15 cellular contexts compared by ENCODE assay signal in the genomic region with DNA sequence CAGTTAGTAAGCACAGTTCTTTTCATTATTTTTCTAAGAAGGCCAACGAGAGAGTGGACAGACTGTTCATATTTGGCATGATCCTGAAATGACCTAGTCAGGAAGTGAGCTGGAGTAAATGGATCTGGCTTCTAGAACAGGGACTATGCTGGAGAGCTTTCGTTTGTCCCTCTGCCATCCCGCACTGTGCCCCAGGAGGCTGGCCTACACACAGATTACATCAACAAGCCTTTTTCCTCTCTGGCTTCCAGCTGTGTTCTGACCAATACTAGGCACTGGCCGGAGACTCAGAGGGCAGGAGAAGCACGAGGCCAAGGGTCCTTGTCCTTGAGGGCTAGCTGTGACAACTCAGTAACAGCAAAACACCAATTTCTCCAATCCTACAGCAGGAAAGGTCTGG.
DNase-seq lines count a peak whose midpoint lies in the region; ATAC-seq, FAIRE-seq and TF ChIP-seq lines count a peak whose summit lies in the region.
"Had no signal": no experiment of that assay in that cellular context is flagged by ENCODE, and none has a peak within 500 bp of the region (broad histone marks: within the 10 kb centered on the region; RNA-seq: fewer than 3 reads in every experiment).

No MANE protein-coding gene starts in this region.

- H3K27ac ChIP-seq in H1 (ENCODE audit: low read depth, low read length) (no peak overlapping the region), kidney (ENCODE audit: low read depth in 2 of 2, low read length in 2 of 2) (no peak overlapping the region), tibial nerve (peak overlapping the region in 3 of 4 donors; percentile 25 to 69 (median 42))
- H3K27ac ChIP-seq: pancreas, SJCRH30 had no signal

- H2AFZ ChIP-seq in H1 (ENCODE audit: low read length), result no peak overlapping the region

- no peak overlapping the region for H3K4me3 ChIP-seq in H1 (ENCODE audit: extremely low read depth in 1 of 4, insufficient read depth in 2 of 4, low read depth in 3 of 4, low read length in 4 of 4)
- H3K4me3 ChIP-seq in kidney (ENCODE audit: low read length in 2 of 2), result no peak overlapping the region
- no peak overlapping the region for H3K4me3 ChIP-seq in tibial nerve
- H3K4me3 ChIP-seq: pancreas, SJCRH30 had no signal

- CTCF ChIA-PET in H1 (lab: Charles Lee; ENCODE audit: partially characterized antibody), result interaction anchor here (1.1 to 3.6 kb wide), 9 partner anchors 11 to 189 kb away, joined by 3 to 15 read pairs (median 4); no protein-coding TSS in a partner anchor

- H2BK120ac ChIP-seq in H1 (replicated peaks; ENCODE audit: low read depth, low read length), result no peak overlapping the region

- no peak overlapping the region for H3K4me2 ChIP-seq in H1 (ENCODE audit: insufficient read depth in 1 of 2, low read depth in 2 of 2, low read length in 2 of 2)

- intact Hi-C loops in kidney (cut with DNase I), result no loop called here

- no peaks in the 10 kb centered on the region for H3K23me2 ChIP-seq in H1 (ENCODE audit: low read depth, low read length)

- TF ChIP-seq EP300 in H1 (IDR thresholded peaks at IDR 0.05; ENCODE audit: borderline replicate concordance in 1 of 2, low read depth in 2 of 2, low read length in 2 of 2) (no peak), tibial nerve (IDR thresholded peaks at IDR 0.05) (peak in 1 of 2 donors; percentile 19)

- H3K27me3 Mint-ChIP-seq in type B pancreatic cell, result no peaks in the 10 kb centered on the region
- H3K27me3 Mint-ChIP-seq: activated T-helper 17 cell treated with anti-CD3 and anti-CD28 coated beads, Interleukin-2, amount 50 U/mL, for 72 hours; effector memory CD8-positive, alpha-beta T cell had no signal

- H3K27me3 ChIP-seq in H1 (replicated peaks in 1 of 4; ENCODE audit: control insufficient read depth in 3 of 4, extremely low read depth in 1 of 4, insufficient read depth in 3 of 4, low read length in 3 of 4) (no peaks in the 10 kb centered on the region), tibial nerve (no peaks in the 10 kb centered on the region)
- H3K27me3 ChIP-seq: pancreas, SJCRH30 had no signal

- H3K79me2 ChIP-seq in H1 (ENCODE audit: control insufficient read depth in 1 of 2, insufficient read depth in 2 of 2, low read length in 2 of 2), result no peaks in the 10 kb centered on the region

- TF ChIP-seq CTCF in H1 (IDR thresholded peaks at IDR 0.05; ENCODE audit: control extremely low read depth in 1 of 3, insufficient read depth in 1 of 3, low read depth in 1 of 3, low read length in 3 of 3) (no peak), kidney (IDR thresholded peaks at IDR 0.05; ENCODE audit: borderline replicate concordance, extremely low read depth, insufficient read depth) (no peak), tibial nerve (IDR thresholded peaks at IDR 0.05) (no peak), type B pancreatic cell (conservative IDR thresholded peaks at IDR 0.05) (no peak)

- FAIRE-seq in H1 (lab: Jason Lieb, UNC), result no peak
- no peak for FAIRE-seq in kidney (lab: Jason Lieb, UNC)
- FAIRE-seq: keratinocyte, pancreas had no signal

- H2AK5ac ChIP-seq in H1 (ENCODE audit: low read depth, low read length), result no peak overlapping the region

- no peak overlapping the region for H3K27ac Mint-ChIP-seq in type B pancreatic cell
- H3K27ac Mint-ChIP-seq: activated T-helper 17 cell treated with anti-CD3 and anti-CD28 coated beads, Interleukin-2, amount 50 U/mL, for 72 hours had no signal

- H3K79me1 ChIP-seq in H1 (ENCODE audit: low read depth, low read length), result no peaks in the 10 kb centered on the region

- H3K9me3 Mint-ChIP-seq in type B pancreatic cell, result no peaks in the 10 kb centered on the region
- H3K9me3 Mint-ChIP-seq: activated T-helper 17 cell treated with anti-CD3 and anti-CD28 coated beads, Interleukin-2, amount 50 U/mL, for 72 hours; effector memory CD8-positive, alpha-beta T cell had no signal

- H2BK20ac ChIP-seq in H1 (ENCODE audit: low read length), result no peak overlapping the region

- no peak overlapping the region for H3K18ac ChIP-seq in H1 (ENCODE audit: extremely low read depth, low read length)

- H3K23ac ChIP-seq in H1 (ENCODE audit: insufficient read length), result no peak overlapping the region

- no peak overlapping the region for H2BK5ac ChIP-seq in H1 (ENCODE audit: low read depth, low read length)

- no peak overlapping the region for H4K5ac ChIP-seq in H1 (ENCODE audit: insufficient read length, low read depth, low read length)

- H3K4me1 Mint-ChIP-seq in type B pancreatic cell (ENCODE audit: unreplicated experiment), result peaks cover 6% of the 10 kb centered on the region
- H3K4me1 Mint-ChIP-seq: activated T-helper 17 cell treated with anti-CD3 and anti-CD28 coated beads, Interleukin-2, amount 50 U/mL, for 72 hours had no signal

- no peaks in the 10 kb centered on the region; a peak in 1 of 8 replicates for H3K36me3 ChIP-seq in H1 (ENCODE audit: control insufficient read depth in 2 of 4, insufficient read depth in 4 of 4, low read length in 3 of 4)
- H3K36me3 ChIP-seq in kidney (ENCODE audit: control insufficient read depth in 1 of 2, insufficient read depth in 2 of 2, low read length in 2 of 2), result no peaks in the 10 kb centered on the region
- H3K36me3 ChIP-seq in tibial nerve, result no peaks in the 10 kb centered on the region
- H3K36me3 ChIP-seq: pancreas, SJCRH30 had no signal

- TF ChIP-seq POLR2A in H1 (IDR thresholded peaks at IDR 0.05; ENCODE audit: control extremely low read depth in 1 of 2, low read depth in 2 of 2, low read length in 2 of 2) (no peak), tibial nerve (IDR thresholded peaks at IDR 0.05) (no peak)

- no peak overlapping the region for H2BK15ac ChIP-seq in H1 (ENCODE audit: low read length)

- no peak overlapping the region for H2BK12ac ChIP-seq in H1 (ENCODE audit: low read depth, low read length)

- H4K8ac ChIP-seq in H1 (ENCODE audit: extremely low read depth, insufficient read depth, low read length), result peak overlapping the region; percentile 29; the same call in 1 of the 2 replicates

- H3K4me1 ChIP-seq in H1 (replicated peaks in 1 of 4; ENCODE audit: control insufficient read depth in 3 of 4, insufficient read depth in 4 of 4, low read length in 3 of 4), result peaks cover 0 to 5% (median 1%) of the 10 kb centered on the region in 4 experiments; a peak in 2 of 7 replicates
- H3K4me1 ChIP-seq in kidney (ENCODE audit: control insufficient read depth in 1 of 2, insufficient read depth in 1 of 2, low read depth in 1 of 2, low read length in 2 of 2), result no peaks in the 10 kb centered on the region
- peaks cover 0 to 21% (median 7%) of the 10 kb centered on the region in 4 donors for H3K4me1 ChIP-seq in tibial nerve
- H3K4me1 ChIP-seq: pancreas, SJCRH30 had no signal

- no peaks in the 10 kb centered on the region for H3K36me3 Mint-ChIP-seq in type B pancreatic cell

- ATAC-seq in esophagus mucosa, result no peak
- ATAC-seq: activated T-helper 17 cell treated with anti-CD3 and anti-CD28 coated beads, Interleukin-2, amount 50 U/mL, for 72 hours; effector memory CD8-positive, alpha-beta T cell had no signal

- no peak overlapping the region for H3K14ac ChIP-seq in H1 (ENCODE audit: insufficient read length)

- TF ChIP-seq RAD21 in H1 (IDR thresholded peaks at IDR 0.05 in 1 of 2, conservative IDR thresholded peaks at IDR 0.05 in 1 of 2; ENCODE audit: low read depth in 2 of 2, low read length in 2 of 2), result no peak

- H3K56ac ChIP-seq in H1 (replicated peaks; ENCODE audit: insufficient read length, low read depth, low read length), result no peak overlapping the region

- H3K4me3 Mint-ChIP-seq in type B pancreatic cell, result no peak overlapping the region
- H3K4me3 Mint-ChIP-seq: activated T-helper 17 cell treated with anti-CD3 and anti-CD28 coated beads, Interleukin-2, amount 50 U/mL, for 72 hours; effector memory CD8-positive, alpha-beta T cell had no signal

- no peaks in the 10 kb centered on the region for H3K9me3 ChIP-seq in H1 (ENCODE audit: insufficient read depth in 2 of 2, low read depth in 1 of 2, low read length in 1 of 2)
- no peaks in the 10 kb centered on the region for H3K9me3 ChIP-seq in kidney (ENCODE audit: control insufficient read depth in 1 of 2, low read length in 2 of 2)
- H3K9me3 ChIP-seq in tibial nerve, result no peaks in the 10 kb centered on the region
- H3K9me3 ChIP-seq: pancreas, SJCRH30 had no signal

- DNase-seq in NCI-H774 (lab: John Stamatoyannopoulos, UW) (peak; percentile 7), H1 (ENCODE audit: low read depth in 1 of 2, low spot score in 2 of 2) (no peak), kidney (peak; percentile 76), tibial nerve (ENCODE audit: low spot score in 2 of 2) (peak; percentile 47 to 48), type B pancreatic cell (ENCODE audit: extremely low spot score, unreplicated experiment) (no peak), NCI-H524 (lab: John Stamatoyannopoulos, UW) (no peak)
- DNase-seq: activated CD4-positive, alpha-beta T cell treated with anti-CD3 and anti-CD28 coated beads for 1 hour; effector memory CD8-positive, alpha-beta T cell; MM.1S; NCI-H510A treated with DMSO at 0.1 percent for 48 hours; pancreas; SJCRH30 had no signal

- H4K91ac ChIP-seq in H1 (replicated peaks; ENCODE audit: insufficient read length, low read length), result no peak overlapping the region

- POLR2A ChIA-PET in H1 (lab: Charles Lee; ENCODE audit: partially characterized antibody), result no interaction called here

- H3K4ac ChIP-seq in H1 (replicated peaks; ENCODE audit: insufficient read length, low read depth, low read length), result no peak overlapping the region

- H3K9ac ChIP-seq in H1 (replicated peaks in 1 of 4; ENCODE audit: extremely low read depth in 1 of 4, low read depth in 3 of 4, low read length in 3 of 4) (no peak overlapping the region), kidney (ENCODE audit: low read length in 2 of 2) (no peak overlapping the region)

- WGBS in H1 (ENCODE audit: extremely low coverage in 1 of 2, insufficient coverage in 1 of 2, insufficient read length in 1 of 2, insufficient replicate concordance in 2 of 2, low coverage in 1 of 2, low lambda C conversion rate in 2 of 2, missing lambda C conversion rate in 1 of 2), 2 experiments, result 79% methylated on average over 5 of the region's 5 CpGs; no CpG with 5 or more reads in 1 of the 2 experiments
- 16 to 34% methylated on average over 5 of the region's 5 CpGs for WGBS in tibial nerve, 2 donors

- H4K20me1 ChIP-seq in H1 (replicated peaks in 1 of 2; ENCODE audit: control insufficient read depth in 1 of 2, insufficient read depth in 2 of 2, low read length in 2 of 2), result peaks cover 0 to 6% of the 10 kb centered on the region in 2 experiments

TF ChIP-seq in H1, 55 proteins besides CTCF, POLR2A, EP300 and RAD21:
- TF ChIP-seq RFX5 (IDR thresholded peaks at IDR 0.05; ENCODE audit: borderline replicate concordance, low read depth, low read length), result no peak
TF ChIP-seq in H1: peak in this region for 0.

Comparison
In these comparisons a context has a peak if more than half of its experiments do, and no peak if none do; other contexts are left out.
1. DNase-seq: peak in NCI-H774 (single experiment), kidney (single experiment) and tibial nerve (2 of 2); none in H1 (0 of 2), type B pancreatic cell (single experiment) and NCI-H524 (0 of 2).
2. H3K27ac ChIP-seq: peak in tibial nerve (3 of 4); none in H1 (single experiment) and kidney (0 of 2).